21 cellular contexts compared by ENCODE assay signal in the genomic region with DNA sequence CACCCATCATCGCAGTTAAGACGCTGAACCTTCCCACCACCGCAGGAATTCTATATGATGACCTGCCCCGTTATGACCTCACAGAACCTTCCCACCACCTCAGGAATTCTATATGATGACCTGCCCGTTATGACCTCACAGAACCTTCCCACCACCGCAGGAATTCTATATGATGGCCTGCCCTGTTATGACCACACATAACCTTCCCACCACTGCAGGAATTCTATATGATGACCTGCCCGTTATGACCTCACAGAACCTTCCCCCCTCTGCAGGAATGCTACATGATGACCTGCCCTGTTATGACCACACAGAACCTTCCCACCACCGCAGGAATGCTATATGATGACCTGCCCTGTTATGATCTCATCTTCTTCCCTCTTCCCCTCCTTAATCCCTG.
A peak's percentile ranks its signal among the peaks of the same experiment; 100 is the strongest.
DNase-seq lines count a peak whose midpoint lies in the region; ATAC-seq and TF ChIP-seq lines count a peak whose summit lies in the region.
"Had no signal": no experiment of that assay in that cellular context is flagged by ENCODE, and none has a peak within 500 bp of the region (broad histone marks: within the 10 kb centered on the region; RNA-seq: fewer than 3 reads in every experiment).

No MANE protein-coding gene starts in this region.

- no peak overlapping the region for H3K27ac ChIP-seq in upper lobe of right lung
- H3K27ac ChIP-seq: SJSA1 had no signal

- ATAC-seq in upper lobe of right lung: peak; percentile 50
- no peak for ATAC-seq in GM18907 (IDR thresholded peaks at IDR 0.05; ENCODE audit: unreplicated experiment)
- ATAC-seq: sciatic nerve; stimulated activated naive B cell treated with anti-CD40 and anti-IgM and Interleukin-4, amounts not matched to agents 10 μg/mL and 1 μg/mL and 100 μg/mL, for 72 hours had no signal

- intact Hi-C loops in upper lobe of right lung (cut with DNase I): no loop called here

- H3K9me3 ChIP-seq in MG63 (no peaks in the 10 kb centered on the region), upper lobe of right lung (no peaks in the 10 kb centered on the region)

- H3K4me3 ChIP-seq in MG63: no peak overlapping the region
- H3K4me3 ChIP-seq in epithelial cell of esophagus (ENCODE audit: low read length): no peak overlapping the region
- no peak overlapping the region for H3K4me3 ChIP-seq in upper lobe of right lung
- H3K4me3 ChIP-seq: SJSA1 had no signal

- H3K36me3 ChIP-seq in MG63: no peaks in the 10 kb centered on the region
- H3K36me3 ChIP-seq in upper lobe of right lung: no peaks in the 10 kb centered on the region
- H3K36me3 ChIP-seq: SJSA1 had no signal

- H3K4me1 ChIP-seq in upper lobe of right lung: no peaks in the 10 kb centered on the region
- H3K4me1 ChIP-seq: SJSA1 had no signal

- H3K27me3 ChIP-seq in MG63 (no peaks in the 10 kb centered on the region; the same call in 1 of the 2 replicates), upper lobe of right lung (no peaks in the 10 kb centered on the region)
- H3K27me3 ChIP-seq: SJSA1 had no signal

- TF ChIP-seq CTCF in epithelial cell of esophagus (IDR thresholded peaks at IDR 0.05; ENCODE audit: insufficient read depth, low read depth, low read length, missing control alignments): no peak
- no peak for TF ChIP-seq CTCF in upper lobe of right lung (IDR thresholded peaks at IDR 0.05)

- DNase-seq in NCI-H748 (lab: John Stamatoyannopoulos, UW; ENCODE audit: unreplicated experiment) (peak; percentile 39), NCI-H748 treated with DMSO at 0.1 percent for 48 hours (lab: John Stamatoyannopoulos, UW) (no peak), MG63 (peak; percentile 17), epithelial cell of esophagus (ENCODE audit: low read depth) (peak; percentile 38), upper lobe of right lung (no peak), 8988T (no peak), NOMO-1 treated with DMSO at 0.1 percent for 48 hours (lab: John Stamatoyannopoulos, UW; ENCODE audit: unreplicated experiment) (no peak)
- DNase-seq: activated CD4-positive, alpha-beta T cell treated with anti-CD3 and anti-CD28 coated beads, Interleukin-2, amount 50 U/mL, for 4 hours; activated naive CD4-positive, alpha-beta T cell; effector memory CD4-positive, alpha-beta T cell; foreskin melanocyte; hypothalamus; islet precursor cell; KG1; NCI-H1105 treated with DMSO at 0.1 percent for 48 hours; NCI-H82; stimulated activated naive B cell treated with anti-CD40 and anti-IgM and Interleukin-4, amounts not matched to agents 10 μg/mL and 1 μg/mL and 100 μg/mL, for 72 hours; T-helper 2 cell had no signal

Comparison
In these comparisons a context has a peak if more than half of its experiments do, and no peak if none do; other contexts are left out.
1. DNase-seq: peak in NCI-H748 (single experiment), MG63 (single experiment) and epithelial cell of esophagus (single experiment); none in NCI-H748 treated with DMSO at 0.1 percent for 48 hours (single experiment), upper lobe of right lung (single experiment), 8988T (single experiment) and NOMO-1 treated with DMSO at 0.1 percent for 48 hours (single experiment).